ENCODE assay signal across 8 cellular contexts in genomic region chr7:82810558-82811259, GRCh38.
DNase-seq lines count a peak whose midpoint lies in the region; ATAC-seq and TF ChIP-seq lines count a peak whose summit lies in the region.

No MANE protein-coding gene starts in this region.

- in situ Hi-C loops in GM23248 (cut with MboI): no loop called here

- H3K9me2 ChIP-seq in GM23248 (ENCODE audit: insufficient read depth): no peaks in the 10 kb centered on the region
- no peaks in the 10 kb centered on the region for H3K9me2 ChIP-seq in MM.1S (replicated peaks; ENCODE audit: insufficient read depth, low read length)

- H3K36me3 ChIP-seq in GM06990 (ENCODE audit: control insufficient read depth, insufficient read depth, low read length): no peaks in the 10 kb centered on the region
- no peaks in the 10 kb centered on the region for H3K36me3 ChIP-seq in GM23248 (ENCODE audit: low read depth)
- H3K36me3 ChIP-seq in MM.1S (replicated peaks; ENCODE audit: insufficient read depth, low read length): no peaks in the 10 kb centered on the region
- no peaks in the 10 kb centered on the region for H3K36me3 ChIP-seq in esophagus squamous epithelium
- H3K36me3 ChIP-seq in prostate gland: no peaks in the 10 kb centered on the region

- POLR2A ChIA-PET in RWPE1 (lab: Yijun Ruan, JAX; ENCODE audit: low non-redundant PET): no interaction called here

- H3K79me2 ChIP-seq in GM23248 (ENCODE audit: insufficient read depth): no peaks in the 10 kb centered on the region
- H3K79me2 ChIP-seq in MM.1S (ENCODE audit: low read length): no peaks in the 10 kb centered on the region

- DNase-seq in GM06990 (ENCODE audit: extremely low read depth, insufficient read length) (no peak), GM23248 (peak; percentile 90), MM.1S (peak; percentile 65), RWPE1 (ENCODE audit: low spot score) (peak; percentile 35), esophagus squamous epithelium (lab: John Stamatoyannopoulos, UW) (no peak), prostate gland (ENCODE audit: low spot score) (peak; percentile 30)
- no peak for DNase-seq in activated naive CD4-positive, alpha-beta T cell treated with anti-CD3 and anti-CD28 coated beads, Interleukin-2, amount 10 ng/mL, durations not matched to agents 7 days and 5 days

- no peak overlapping the region for H3K4me2 ChIP-seq in GM23248 (ENCODE audit: unreplicated experiment)
- H3K4me2 ChIP-seq in MM.1S (ENCODE audit: low read depth, low read length): no peak overlapping the region

- H3K4me3 Mint-ChIP-seq in activated naive CD4-positive, alpha-beta T cell treated with anti-CD3 and anti-CD28 coated beads, Interleukin-2, amount 10 ng/mL, durations not matched to agents 7 days and 5 days: no peak overlapping the region

- no peak overlapping the region for H3K4me3 ChIP-seq in GM06990 (replicated peaks; ENCODE audit: low read depth, low read length)
- H3K4me3 ChIP-seq in GM23248: no peak overlapping the region
- H3K4me3 ChIP-seq in MM.1S (ENCODE audit: low read length): no peak overlapping the region
- no peak overlapping the region for H3K4me3 ChIP-seq in esophagus squamous epithelium
- no peak overlapping the region for H3K4me3 ChIP-seq in prostate gland

- H3K27me3 ChIP-seq in GM06990 (replicated peaks; ENCODE audit: control insufficient read depth, insufficient read depth, low read length): no peaks in the 10 kb centered on the region
- no peaks in the 10 kb centered on the region; the same call in 1 of the 2 replicates for H3K27me3 ChIP-seq in GM23248 (replicated peaks; ENCODE audit: insufficient read depth)
- no peaks in the 10 kb centered on the region for H3K27me3 ChIP-seq in MM.1S (replicated peaks; ENCODE audit: insufficient read depth, low read length)
- no peaks in the 10 kb centered on the region for H3K27me3 ChIP-seq in esophagus squamous epithelium
- H3K27me3 ChIP-seq in prostate gland (replicated peaks; ENCODE audit: insufficient read depth): no peaks in the 10 kb centered on the region

- H3K36me3 Mint-ChIP-seq in activated naive CD4-positive, alpha-beta T cell treated with anti-CD3 and anti-CD28 coated beads, Interleukin-2, amount 10 ng/mL, durations not matched to agents 7 days and 5 days: no peaks in the 10 kb centered on the region

- H3K9me3 Mint-ChIP-seq in activated naive CD4-positive, alpha-beta T cell treated with anti-CD3 and anti-CD28 coated beads, Interleukin-2, amount 10 ng/mL, durations not matched to agents 7 days and 5 days: no peaks in the 10 kb centered on the region

- H3K9me3 ChIP-seq in GM23248 (ENCODE audit: low read depth) (no peaks in the 10 kb centered on the region), MM.1S (replicated peaks; ENCODE audit: insufficient read depth, low read length) (no peaks in the 10 kb centered on the region), esophagus squamous epithelium (no peaks in the 10 kb centered on the region), prostate gland (no peaks in the 10 kb centered on the region)

- no peaks in the 10 kb centered on the region for H3K4me1 Mint-ChIP-seq in activated naive CD4-positive, alpha-beta T cell treated with anti-CD3 and anti-CD28 coated beads, Interleukin-2, amount 10 ng/mL, durations not matched to agents 7 days and 5 days

- no peaks in the 10 kb centered on the region for H3K27me3 Mint-ChIP-seq in activated naive CD4-positive, alpha-beta T cell treated with anti-CD3 and anti-CD28 coated beads, Interleukin-2, amount 10 ng/mL, durations not matched to agents 7 days and 5 days

- H3K4me1 ChIP-seq in GM23248 (ENCODE audit: insufficient read depth) (peaks cover 5% of the 10 kb centered on the region), MM.1S (ENCODE audit: low read length) (no peaks in the 10 kb centered on the region), esophagus squamous epithelium (no peaks in the 10 kb centered on the region), prostate gland (replicated peaks) (no peaks in the 10 kb centered on the region)

- H3F3A ChIP-seq in GM23248 (ENCODE audit: insufficient read depth) (0 out of 2 replicates have a peak, but pooled peaks cover 4% of the 10 kb centered on the region), MM.1S (ENCODE audit: insufficient read depth, low read length) (no peaks in the 10 kb centered on the region)

- CTCF ChIA-PET in RWPE1 (lab: Yijun Ruan, JAX): interaction anchor here (0.6 to 1.0 kb wide), 11 partner anchors 10 to 940 kb away, joined by 3 to 6 read pairs (median 3); no protein-coding TSS in a partner anchor
- CTCF ChIA-PET in activated naive CD4-positive, alpha-beta T cell treated with anti-CD3 and anti-CD28 coated beads, Interleukin-2, amount 10 ng/mL, durations not matched to agents 7 days and 5 days (lab: Charles Lee): interaction anchor here (0.6 to 1.7 kb wide), 5 partner anchors 12 to 493 kb away, joined by 3 to 4 read pairs (median 3); no protein-coding TSS in a partner anchor

- no peak overlapping the region for H3K27ac Mint-ChIP-seq in activated naive CD4-positive, alpha-beta T cell treated with anti-CD3 and anti-CD28 coated beads, Interleukin-2, amount 10 ng/mL, durations not matched to agents 7 days and 5 days

- H2AFZ ChIP-seq in GM23248: no peak overlapping the region
- no peak overlapping the region for H2AFZ ChIP-seq in MM.1S (ENCODE audit: low read length)

- H3K27ac ChIP-seq in GM23248 (no peak overlapping the region), MM.1S (ENCODE audit: low read length) (no peak overlapping the region), RWPE1 (no peak overlapping the region), esophagus squamous epithelium (no peak overlapping the region), prostate gland (no peak overlapping the region)

- no peak for ATAC-seq in GM21447 (IDR thresholded peaks at IDR 0.05; ENCODE audit: unreplicated experiment)

- whole genome bisulfite sequencing in GM23248 (ENCODE audit: low coverage in 1 of 2, low lambda C conversion rate in 2 of 2, missing lambda C conversion rate in 2 of 2), 2 experiments: 26 to 27% methylated on average over 4 of the region's 4 CpGs
- 16 to 33% methylated on average over 4 of the region's 4 CpGs for WGBS in esophagus squamous epithelium, 2 donors
- WGBS in prostate gland: 20% methylated on average over 4 of the region's 4 CpGs

- H4K20me1 ChIP-seq in GM23248 (ENCODE audit: insufficient read depth) (no peaks in the 10 kb centered on the region), MM.1S (ENCODE audit: insufficient read depth, low read length) (no peaks in the 10 kb centered on the region)

- TF ChIP-seq POLR2A in esophagus squamous epithelium (IDR thresholded peaks at IDR 0.05): no peak
- TF ChIP-seq POLR2A in prostate gland (IDR thresholded peaks at IDR 0.05): no peak

- TF ChIP-seq CTCF in GM06990 (IDR thresholded peaks at IDR 0.05; ENCODE audit: insufficient read depth, low read length, poor library complexity, severe bottlenecking) (peak; percentile 64), MM.1S (IDR thresholded peaks at IDR 0.05; ENCODE audit: low read length) (peak; percentile 73), RWPE1 (conservative IDR thresholded peaks at IDR 0.05; ENCODE audit: low read depth) (peak; percentile 91), esophagus squamous epithelium (IDR thresholded peaks at IDR 0.05) (peak in 5 of 6 experiments; percentile 19 to 51 (median 40)), prostate gland (IDR thresholded peaks at IDR 0.05) (peak; percentile 10 to 65 (median 54))

- H3K9ac ChIP-seq in GM23248 (no peak overlapping the region), MM.1S (ENCODE audit: low read length) (no peak overlapping the region)

- intact Hi-C loops in esophagus squamous epithelium (cut with DNase I): no loop called here
- intact Hi-C loops in prostate gland (cut with DNase I): loop anchor here (5.0 kb wide), 1 partner anchor 462 kb away; no protein-coding TSS in a partner anchor

Comparison
In these comparisons a context has a peak if more than half of its experiments do, and no peak if none do; other contexts are left out.
1. DNase-seq: peak in GM23248 (single experiment), MM.1S (single experiment), RWPE1 (single experiment) and prostate gland (single experiment); none in GM06990 (single experiment), esophagus squamous epithelium (single experiment) and activated naive CD4-positive, alpha-beta T cell treated with anti-CD3 and anti-CD28 coated beads, Interleukin-2, amount 10 ng/mL, durations not matched to agents 7 days and 5 days (single experiment).
2. CTCF ChIP-seq: peak in every context shown above with its lines; median percentile 91 in RWPE1; 73 in MM.1S; 64 in GM06990; 54 in prostate gland; 40 in esophagus squamous epithelium.